In genomic region chr13:88751994-88752393, GRCh38 we compare ENCODE assay signal across 25 cellular contexts.
"Had no signal": no experiment of that assay in that cellular context is flagged by ENCODE, and none has a peak within 500 bp of the region (broad histone marks: within the 10 kb centered on the region; RNA-seq: fewer than 3 reads in every experiment).

No MANE protein-coding gene starts in this region.

- DNase-seq: activated CD4-positive, alpha-beta T cell treated with anti-CD3 and anti-CD28 coated beads, Interleukin-2, amount 10 ng/mL, durations not matched to agents 7 days and 5 days; activated CD4-positive, CD25-positive, alpha-beta regulatory T cell treated with anti-CD3 and anti-CD28 coated beads, Interleukin-2, amount 50 U/mL, for 72 hours; activated CD8-positive, alpha-beta memory T cell treated with anti-CD3 and anti-CD28 coated beads, Interleukin-2, amount 10 ng/mL, durations not matched to agents 7 days and 5 days; activated CD8-positive, alpha-beta T cell treated with anti-CD3 and anti-CD28 coated beads for 36 hours; activated effector memory CD4-positive, alpha-beta T cell treated with anti-CD3 and anti-CD28 coated beads, Interleukin-2, amount 50 U/mL, for 16 hours; activated T-cell treated with anti-CD3 and anti-CD28 coated beads for 4 hours; adrenal gland; central memory CD4-positive, alpha-beta T cell; dermis blood vessel endothelial cell; effector CD8-positive, alpha-beta T cell; erythroblast; foreskin fibroblast; kidney; lower lobe of right lung; mesendoderm; naive B cell; posterior cingulate gyrus; retina; stimulated activated CD4-positive, alpha-beta T cell treated with anti-CD3 and anti-CD28 coated beads, Interleukin-4, amount 100 ng/mL, for 4 hours; tibial artery had no signal

- H3K4me3 Mint-ChIP-seq: activated CD4-positive, alpha-beta T cell treated with anti-CD3 and anti-CD28 coated beads, Interleukin-2, amount 10 ng/mL, durations not matched to agents 7 days and 5 days; activated CD8-positive, alpha-beta memory T cell treated with anti-CD3 and anti-CD28 coated beads, Interleukin-2, amount 10 ng/mL, durations not matched to agents 7 days and 5 days; activated CD8-positive, alpha-beta T cell treated with anti-CD3 and anti-CD28 coated beads for 36 hours; activated naive CD8-positive, alpha-beta T cell; naive B cell; neural crest cell; stimulated activated naive CD8-positive, alpha-beta T cell treated with anti-CD3 and anti-CD28 coated beads, Interleukin-15, Interleukin-2, amounts not matched to agents 100 ng/mL and 50 ng/mL, for 24 hours; T-helper 2 cell treated with Interferon-gamma antibody and Interleukin-4, amounts not matched to agents 5 μg/mL and 100 μg/mL, for 36 hours had no signal

- H3K9me3 Mint-ChIP-seq: naive B cell, neural crest cell had no signal

- H3K27me3 Mint-ChIP-seq: activated CD4-positive, alpha-beta T cell treated with anti-CD3 and anti-CD28 coated beads, Interleukin-2, amount 10 ng/mL, durations not matched to agents 7 days and 5 days; activated CD8-positive, alpha-beta memory T cell treated with anti-CD3 and anti-CD28 coated beads, Interleukin-2, amount 10 ng/mL, durations not matched to agents 7 days and 5 days; activated CD8-positive, alpha-beta T cell treated with anti-CD3 and anti-CD28 coated beads for 36 hours; activated naive CD8-positive, alpha-beta T cell; naive B cell; stimulated activated naive CD8-positive, alpha-beta T cell treated with anti-CD3 and anti-CD28 coated beads, Interleukin-15, Interleukin-2, amounts not matched to agents 100 ng/mL and 50 ng/mL, for 24 hours had no signal

- ATAC-seq: activated CD8-positive, alpha-beta memory T cell treated with anti-CD3 and anti-CD28 coated beads, Interleukin-2, amount 10 ng/mL, durations not matched to agents 7 days and 5 days; activated CD8-positive, alpha-beta T cell treated with anti-CD3 and anti-CD28 coated beads for 36 hours; left lobe of liver; lower lobe of right lung had no signal

- H3K36me3 Mint-ChIP-seq: activated CD8-positive, alpha-beta memory T cell treated with anti-CD3 and anti-CD28 coated beads, Interleukin-2, amount 10 ng/mL, durations not matched to agents 7 days and 5 days; activated naive CD8-positive, alpha-beta T cell; naive B cell had no signal

- H3K4me1 Mint-ChIP-seq: activated CD4-positive, alpha-beta T cell treated with anti-CD3 and anti-CD28 coated beads, Interleukin-2, amount 10 ng/mL, durations not matched to agents 7 days and 5 days; activated CD8-positive, alpha-beta memory T cell treated with anti-CD3 and anti-CD28 coated beads, Interleukin-2, amount 10 ng/mL, durations not matched to agents 7 days and 5 days; naive B cell; neural crest cell had no signal

- H3K27ac Mint-ChIP-seq: activated CD4-positive, alpha-beta T cell treated with anti-CD3 and anti-CD28 coated beads, Interleukin-2, amount 10 ng/mL, durations not matched to agents 7 days and 5 days; activated CD8-positive, alpha-beta memory T cell treated with anti-CD3 and anti-CD28 coated beads, Interleukin-2, amount 10 ng/mL, durations not matched to agents 7 days and 5 days; activated CD8-positive, alpha-beta T cell treated with anti-CD3 and anti-CD28 coated beads for 36 hours; activated naive CD8-positive, alpha-beta T cell; naive B cell; stimulated activated naive CD8-positive, alpha-beta T cell treated with anti-CD3 and anti-CD28 coated beads, Interleukin-15, Interleukin-2, amounts not matched to agents 100 ng/mL and 50 ng/mL, for 24 hours; T-helper 2 cell treated with Interferon-gamma antibody and Interleukin-4, amounts not matched to agents 5 μg/mL and 100 μg/mL, for 36 hours had no signal
